ENCODE assay signal across 3 cellular contexts in the genomic region with DNA sequence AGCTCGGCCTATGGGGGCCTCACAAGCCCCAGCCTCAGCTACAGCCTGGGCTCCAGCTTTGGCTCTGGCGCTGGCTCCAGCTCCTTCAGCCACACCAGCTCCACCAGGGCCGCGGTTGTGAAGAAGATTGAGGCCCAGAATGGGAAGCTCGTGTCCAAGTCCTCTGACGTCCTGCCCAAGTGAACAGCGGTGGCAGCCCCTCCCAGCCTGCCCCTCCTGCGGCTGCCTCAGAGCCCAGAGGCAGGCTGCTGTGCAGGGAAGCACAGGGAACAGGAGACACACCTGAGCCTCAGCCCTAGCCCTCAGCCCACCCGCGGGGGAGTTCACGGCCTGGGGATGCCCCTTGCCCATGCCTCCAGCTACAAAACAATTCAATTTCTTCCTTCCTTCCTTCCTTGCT.
"Had no signal": no experiment of that assay in that cellular context is flagged by ENCODE, and none has a peak within 500 bp of the region (broad histone marks: within the 10 kb centered on the region; RNA-seq: fewer than 3 reads in every experiment).

No MANE protein-coding gene starts in this region.

- ATAC-seq: GM12878 had no signal

- DNase-seq: GDM1, GF-D8 had no signal

- H3K4me3 ChIP-seq: GM12878 had no signal
